ENCODE assay signal across 17 cellular contexts in genomic region chr3:66956740-66957139, GRCh38.
"Had no signal": no experiment of that assay in that cellular context is flagged by ENCODE, and none has a peak within 500 bp of the region (broad histone marks: within the 10 kb centered on the region; RNA-seq: fewer than 3 reads in every experiment).

No MANE protein-coding gene starts in this region.

- ATAC-seq: gastroesophageal sphincter, left lung, lower lobe of right lung had no signal

- H3K4me1 ChIP-seq: esophagus muscularis mucosa, foreskin keratinocyte, gastroesophageal sphincter, left lung, lower lobe of right lung had no signal

- H3K9me3 ChIP-seq: esophagus muscularis mucosa, gastroesophageal sphincter, left lung, lower lobe of right lung, mucosa of descending colon had no signal

- H3K36me3 ChIP-seq: esophagus muscularis mucosa, gastroesophageal sphincter, left lung, lower lobe of right lung had no signal

- H3K4me3 ChIP-seq: coronary artery, dorsolateral prefrontal cortex, esophagus muscularis mucosa, gastroesophageal sphincter, hepatocyte, left lung, lower lobe of right lung, mucosa of descending colon had no signal

- H3K27me3 ChIP-seq: esophagus muscularis mucosa, gastroesophageal sphincter, hepatocyte had no signal

- DNase-seq: dermis blood vessel endothelial cell; dorsolateral prefrontal cortex; effector CD4-positive, alpha-beta T cell; effector memory CD4-positive, alpha-beta T cell; foreskin keratinocyte; hypothalamus; immature natural killer cell; kidney; left lung; lower lobe of right lung; mesenchymal stem cell; mucosa of descending colon; naive B cell had no signal

- H3K27ac ChIP-seq: coronary artery, dorsolateral prefrontal cortex, esophagus muscularis mucosa, foreskin keratinocyte, gastroesophageal sphincter, hepatocyte, left lung, lower lobe of right lung had no signal
